Comparison of ENCODE assay signal across 9 cellular contexts in genomic region chr2:235740821-235741220, GRCh38.
A peak's percentile ranks its signal among the peaks of the same experiment; 100 is the strongest.
DNase-seq lines count a peak whose midpoint lies in the region; ATAC-seq, FAIRE-seq and TF ChIP-seq lines count a peak whose summit lies in the region.
"Had no signal": no experiment of that assay in that cellular context is flagged by ENCODE, and none has a peak within 500 bp of the region (broad histone marks: within the 10 kb centered on the region; RNA-seq: fewer than 3 reads in every experiment).

No MANE protein-coding gene starts in this region.

- peaks cover 2% of the 10 kb centered on the region; the same call in 1 of the 2 replicates for H3K79me1 ChIP-seq in H1 (ENCODE audit: low read depth, low read length)

- TF ChIP-seq CTCF in H1 (IDR thresholded peaks at IDR 0.05; ENCODE audit: control extremely low read depth in 1 of 3, insufficient read depth in 1 of 3, low read depth in 1 of 3, low read length in 3 of 3), result peak; percentile 41 to 63 (median 56)
- no peak for TF ChIP-seq CTCF in coronary artery (IDR thresholded peaks at IDR 0.05)

- DNase-seq in activated CD4-positive, alpha-beta T cell treated with anti-CD3 and anti-CD28 coated beads for 36 hours, result peak; percentile 19
- DNase-seq in activated CD4-positive, alpha-beta T cell treated with anti-CD3 and anti-CD28 coated beads for 4 hours, result no peak
- DNase-seq in NCI-H460 (ENCODE audit: extremely low read depth, low read depth), result peak; percentile 17
- peak in 1 of 2 experiments; percentile 65 for DNase-seq in H1 (ENCODE audit: low read depth in 1 of 2, low spot score in 2 of 2)
- no peak for DNase-seq in stimulated activated effector memory CD8-positive, alpha-beta T cell treated with anti-CD3 and anti-CD28 coated beads, Interleukin-12 subunit alpha, Interleukin-12 subunit beta, amount 100 ng/mL, for 72 hours (ENCODE audit: low spot score in 2 of 2)
- no peak for DNase-seq in retina
- no peak for DNase-seq in coronary artery (ENCODE audit: low spot score)
- DNase-seq: activated naive CD4-positive, alpha-beta T cell treated with anti-CD3 and anti-CD28 coated beads, Interleukin-2, amount 50 U/mL, for 16 hours had no signal

- no peak overlapping the region for H2BK20ac ChIP-seq in H1 (ENCODE audit: low read length)

- H3K36me3 ChIP-seq in H1 (ENCODE audit: control insufficient read depth in 2 of 4, insufficient read depth in 4 of 4, low read length in 3 of 4), result peaks cover 0 to 9% (median 0%) of the 10 kb centered on the region in 4 experiments; a peak in 3 of 8 replicates

- no peak overlapping the region for H4K5ac ChIP-seq in H1 (ENCODE audit: insufficient read length, low read depth, low read length)

- no peak overlapping the region for H4K91ac ChIP-seq in H1 (replicated peaks; ENCODE audit: insufficient read length, low read length)

- peak; percentile 63 to 74 for TF ChIP-seq RAD21 in H1 (IDR thresholded peaks at IDR 0.05 in 1 of 2, conservative IDR thresholded peaks at IDR 0.05 in 1 of 2; ENCODE audit: low read depth in 2 of 2, low read length in 2 of 2)

- no peak for TF ChIP-seq POLR2A in H1 (IDR thresholded peaks at IDR 0.05; ENCODE audit: control extremely low read depth in 1 of 2, low read depth in 2 of 2, low read length in 2 of 2)

- H3K9me3 Mint-ChIP-seq in activated CD4-positive, alpha-beta T cell treated with anti-CD3 and anti-CD28 coated beads for 36 hours (ENCODE audit: low read depth), result no peaks in the 10 kb centered on the region
- no peaks in the 10 kb centered on the region for H3K9me3 Mint-ChIP-seq in stimulated activated effector memory CD8-positive, alpha-beta T cell treated with anti-CD3 and anti-CD28 coated beads, Interleukin-12 subunit alpha, Interleukin-12 subunit beta, amount 100 ng/mL, for 72 hours

- no peak overlapping the region for H2AFZ ChIP-seq in H1 (ENCODE audit: low read length)

- no peak overlapping the region for H3K9ac ChIP-seq in H1 (replicated peaks in 1 of 4; ENCODE audit: extremely low read depth in 1 of 4, low read depth in 3 of 4, low read length in 3 of 4)

- peaks cover 5% of the 10 kb centered on the region for H3K27me3 Mint-ChIP-seq in activated CD4-positive, alpha-beta T cell treated with anti-CD3 and anti-CD28 coated beads for 36 hours

- no peaks in the 10 kb centered on the region; a peak in 1 of 7 replicates for H3K4me1 ChIP-seq in H1 (replicated peaks in 1 of 4; ENCODE audit: control insufficient read depth in 3 of 4, insufficient read depth in 4 of 4, low read length in 3 of 4)

- no peak overlapping the region for H2BK120ac ChIP-seq in H1 (replicated peaks; ENCODE audit: low read depth, low read length)

- no peak overlapping the region for H2BK5ac ChIP-seq in H1 (ENCODE audit: low read depth, low read length)

- no peak overlapping the region for H3K18ac ChIP-seq in H1 (ENCODE audit: extremely low read depth, low read length)

- H3K27me3 ChIP-seq in H1 (replicated peaks in 1 of 4; ENCODE audit: control insufficient read depth in 3 of 4, extremely low read depth in 1 of 4, insufficient read depth in 3 of 4, low read length in 3 of 4), result no peaks in the 10 kb centered on the region

- POLR2A ChIA-PET in activated CD4-positive, alpha-beta T cell treated with anti-CD3 and anti-CD28 coated beads for 36 hours (lab: Charles Lee), result no interaction called here
- POLR2A ChIA-PET in H1 (lab: Charles Lee; ENCODE audit: partially characterized antibody), result no interaction called here

- no peaks in the 10 kb centered on the region for H3K23me2 ChIP-seq in H1 (ENCODE audit: low read depth, low read length)

- 63% methylated on average over 9 of the region's 9 CpGs; no CpG with 5 or more reads in 1 of the 2 experiments for WGBS in H1 (ENCODE audit: extremely low coverage in 1 of 2, insufficient coverage in 1 of 2, insufficient read length in 1 of 2, insufficient replicate concordance in 2 of 2, low coverage in 1 of 2, low lambda C conversion rate in 2 of 2, missing lambda C conversion rate in 1 of 2), 2 experiments

- no peaks in the 10 kb centered on the region for H3K4me1 Mint-ChIP-seq in activated CD4-positive, alpha-beta T cell treated with anti-CD3 and anti-CD28 coated beads for 36 hours
- peaks cover 26% of the 10 kb centered on the region for H3K4me1 Mint-ChIP-seq in stimulated activated effector memory CD8-positive, alpha-beta T cell treated with anti-CD3 and anti-CD28 coated beads, Interleukin-12 subunit alpha, Interleukin-12 subunit beta, amount 100 ng/mL, for 72 hours

- H3K4ac ChIP-seq in H1 (replicated peaks; ENCODE audit: insufficient read length, low read depth, low read length), result no peak overlapping the region

- no peak overlapping the region for H2BK15ac ChIP-seq in H1 (ENCODE audit: low read length)

- H3K23ac ChIP-seq in H1 (ENCODE audit: insufficient read length), result no peak overlapping the region

- no peak overlapping the region for H3K14ac ChIP-seq in H1 (ENCODE audit: insufficient read length)

- no peak overlapping the region for H3K27ac Mint-ChIP-seq in activated CD4-positive, alpha-beta T cell treated with anti-CD3 and anti-CD28 coated beads for 36 hours
- H3K27ac Mint-ChIP-seq in stimulated activated effector memory CD8-positive, alpha-beta T cell treated with anti-CD3 and anti-CD28 coated beads, Interleukin-12 subunit alpha, Interleukin-12 subunit beta, amount 100 ng/mL, for 72 hours, result no peak overlapping the region

- intact Hi-C loops in activated CD4-positive, alpha-beta T cell treated with anti-CD3 and anti-CD28 coated beads for 36 hours (cut with DNase I, micrococcal nuclease), result no loop called here

- TF ChIP-seq EP300 in H1 (IDR thresholded peaks at IDR 0.05; ENCODE audit: borderline replicate concordance in 1 of 2, low read depth in 2 of 2, low read length in 2 of 2), result no peak

- no peaks in the 10 kb centered on the region; a peak in 1 of 4 replicates for H3K79me2 ChIP-seq in H1 (ENCODE audit: control insufficient read depth in 1 of 2, insufficient read depth in 2 of 2, low read length in 2 of 2)

- no peak overlapping the region for H3K4me2 ChIP-seq in H1 (ENCODE audit: insufficient read depth in 1 of 2, low read depth in 2 of 2, low read length in 2 of 2)

- no peak overlapping the region for H3K4me3 ChIP-seq in H1 (ENCODE audit: extremely low read depth in 1 of 4, insufficient read depth in 2 of 4, low read depth in 3 of 4, low read length in 4 of 4)
- H3K4me3 ChIP-seq in coronary artery, result no peak overlapping the region

- CTCF ChIA-PET in activated CD4-positive, alpha-beta T cell treated with anti-CD3 and anti-CD28 coated beads for 36 hours (lab: Charles Lee), result interaction anchor here (0.6 to 0.8 kb wide), 2 partner anchors 145 to 421 kb away, joined by 3 read pairs; no protein-coding TSS in a partner anchor
- CTCF ChIA-PET in H1 (lab: Charles Lee; ENCODE audit: partially characterized antibody), result interaction anchor here (0.6 to 8.5 kb wide), 20 partner anchors 8 to 689 kb away, joined by 3 to 111 read pairs (median 4); no protein-coding TSS in a partner anchor

- H4K8ac ChIP-seq in H1 (ENCODE audit: extremely low read depth, insufficient read depth, low read length), result no peak overlapping the region

- H3K27ac ChIP-seq in H1 (ENCODE audit: low read depth, low read length) (no peak overlapping the region), coronary artery (no peak overlapping the region)

- H2BK12ac ChIP-seq in H1 (ENCODE audit: low read depth, low read length), result no peak overlapping the region

- no peak overlapping the region for H2AK5ac ChIP-seq in H1 (ENCODE audit: low read depth, low read length)

- no peak for ATAC-seq in activated CD4-positive, alpha-beta T cell treated with anti-CD3 and anti-CD28 coated beads for 36 hours
- ATAC-seq in stimulated activated effector memory CD8-positive, alpha-beta T cell treated with anti-CD3 and anti-CD28 coated beads, Interleukin-12 subunit alpha, Interleukin-12 subunit beta, amount 100 ng/mL, for 72 hours, result peak; percentile 51
- ATAC-seq in GM18502 (IDR thresholded peaks at IDR 0.05; ENCODE audit: poor library complexity, unreplicated experiment), result no peak

- peaks cover 0 to under 1% of the 10 kb centered on the region in 2 experiments for H4K20me1 ChIP-seq in H1 (replicated peaks in 1 of 2; ENCODE audit: control insufficient read depth in 1 of 2, insufficient read depth in 2 of 2, low read length in 2 of 2)

- FAIRE-seq in H1 (lab: Jason Lieb, UNC), result peak; percentile 7

- H3K36me3 Mint-ChIP-seq in activated CD4-positive, alpha-beta T cell treated with anti-CD3 and anti-CD28 coated beads for 36 hours (ENCODE audit: low read depth), result no peaks in the 10 kb centered on the region
- no peaks in the 10 kb centered on the region for H3K36me3 Mint-ChIP-seq in stimulated activated effector memory CD8-positive, alpha-beta T cell treated with anti-CD3 and anti-CD28 coated beads, Interleukin-12 subunit alpha, Interleukin-12 subunit beta, amount 100 ng/mL, for 72 hours

- H3K9me3 ChIP-seq in H1 (ENCODE audit: insufficient read depth in 2 of 2, low read depth in 1 of 2, low read length in 1 of 2), result no peaks in the 10 kb centered on the region

- H3K56ac ChIP-seq in H1 (replicated peaks; ENCODE audit: insufficient read length, low read depth, low read length), result no peak overlapping the region

- H3K4me3 Mint-ChIP-seq in activated CD4-positive, alpha-beta T cell treated with anti-CD3 and anti-CD28 coated beads for 36 hours, result no peak overlapping the region
- H3K4me3 Mint-ChIP-seq in stimulated activated effector memory CD8-positive, alpha-beta T cell treated with anti-CD3 and anti-CD28 coated beads, Interleukin-12 subunit alpha, Interleukin-12 subunit beta, amount 100 ng/mL, for 72 hours, result no peak overlapping the region

TF ChIP-seq in H1, 55 proteins besides CTCF, POLR2A, EP300 and RAD21:
- no peak for TF ChIP-seq BRCA1 (IDR thresholded peaks at IDR 0.05; ENCODE audit: low read depth, low read length)
- TF ChIP-seq EGR1 (IDR thresholded peaks at IDR 0.05; ENCODE audit: borderline replicate concordance, low read depth, low read length), result no peak
TF ChIP-seq in H1: peak in this region for 0.

Comparison
In these comparisons a context has a peak if more than half of its experiments do, and no peak if none do; other contexts are left out.
1. DNase-seq: peak in activated CD4-positive, alpha-beta T cell treated with anti-CD3 and anti-CD28 coated beads for 36 hours (single experiment) and NCI-H460 (single experiment); none in activated CD4-positive, alpha-beta T cell treated with anti-CD3 and anti-CD28 coated beads for 4 hours (0 of 2), stimulated activated effector memory CD8-positive, alpha-beta T cell treated with anti-CD3 and anti-CD28 coated beads, Interleukin-12 subunit alpha, Interleukin-12 subunit beta, amount 100 ng/mL, for 72 hours (0 of 2), retina (single experiment) and coronary artery (single experiment).